8 cellular contexts compared by ENCODE assay signal in the genomic region with DNA sequence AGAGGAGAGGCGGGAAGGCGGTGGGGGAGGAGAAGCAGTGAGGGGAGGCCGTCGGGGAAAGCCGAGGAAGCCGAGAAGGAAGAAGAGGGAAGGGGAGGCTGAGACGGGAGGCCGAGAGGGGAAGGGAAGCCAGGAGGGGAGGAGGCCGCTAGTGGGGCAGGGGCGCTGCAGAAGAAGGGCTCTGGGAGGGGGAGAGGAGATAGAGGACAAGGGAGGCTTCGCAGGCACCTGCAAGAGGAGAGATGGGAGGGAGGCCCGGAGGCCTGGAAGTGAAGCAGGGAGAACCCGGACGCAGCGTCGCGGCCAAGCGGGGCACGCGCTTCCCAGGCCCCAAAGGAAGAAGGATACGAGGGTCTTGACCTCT. TPM values are rescaled to one million over a fixed set of nuclear protein-coding genes. Genes with fewer than 3 reads are reported as not detected.
DNase-seq lines count a peak whose midpoint lies in the region; ATAC-seq and TF ChIP-seq lines count a peak whose summit lies in the region.

No MANE protein-coding gene starts in this region.

- no peaks in the 10 kb centered on the region for H3K79me2 ChIP-seq in neural cell (replicated peaks; ENCODE audit: insufficient read depth, low read length)

- peaks cover 5% of the 10 kb centered on the region for H3F3A ChIP-seq in neural cell (ENCODE audit: insufficient read depth, low read length, poor library complexity, severe bottlenecking)

- peaks cover 20% of the 10 kb centered on the region for H3K27me3 Mint-ChIP-seq in CD8-positive, alpha-beta T cell (ENCODE audit: low read depth)

- CTCF ChIA-PET in CD8-positive, alpha-beta T cell (lab: Charles Lee), result interaction anchor here (0.7 kb wide), 1 partner anchor 16 kb away, joined by 3 read pairs; no protein-coding TSS in a partner anchor
- CTCF ChIA-PET in RWPE1 (lab: Yijun Ruan, JAX), result no interaction called here

- intact Hi-C loops in CD8-positive, alpha-beta T cell (cut with DNase I, micrococcal nuclease), result loop anchor here (1.0 to 5.0 kb wide), 3 partner anchors 17 to 1333 kb away; a partner anchor contains a TSS

- no peak for TF ChIP-seq CTCF in CD8-positive, alpha-beta T cell (IDR thresholded peaks at IDR 0.05)
- TF ChIP-seq CTCF in RWPE1 (conservative IDR thresholded peaks at IDR 0.05; ENCODE audit: low read depth), result no peak
- no peak for TF ChIP-seq CTCF in epithelial cell of esophagus (IDR thresholded peaks at IDR 0.05; ENCODE audit: insufficient read depth, low read depth, low read length, missing control alignments)
- TF ChIP-seq CTCF in neural cell (IDR thresholded peaks at IDR 0.05; ENCODE audit: poor library complexity, severe bottlenecking), result no peak

- H4K20me1 ChIP-seq in neural cell (ENCODE audit: insufficient read depth), result no peaks in the 10 kb centered on the region

- no peak overlapping the region for H3K4me2 ChIP-seq in neural cell (ENCODE audit: low read length)

- peaks cover 32% of the 10 kb centered on the region for H3K4me1 Mint-ChIP-seq in CD8-positive, alpha-beta T cell (ENCODE audit: low read depth)

- peaks cover 28% of the 10 kb centered on the region for H3K4me1 ChIP-seq in CD8-positive, alpha-beta T cell (ENCODE audit: insufficient read depth, low read length)

- H3K36me3 ChIP-seq in CD8-positive, alpha-beta T cell (ENCODE audit: insufficient read depth, low read length), result no peaks in the 10 kb centered on the region
- H3K36me3 ChIP-seq in neural cell (ENCODE audit: insufficient read depth, low read length), result no peaks in the 10 kb centered on the region

- TF ChIP-seq EP300 in neural cell (conservative IDR thresholded peaks at IDR 0.05; ENCODE audit: poor library complexity, severe bottlenecking), result no peak

- DNase-seq in CD8-positive, alpha-beta T cell, result no peak
- DNase-seq in RWPE1 (ENCODE audit: low spot score) (peak; percentile 16), epithelial cell of esophagus (ENCODE audit: low read depth) (no peak)

- peak overlapping the region; percentile 80 for H3K9ac ChIP-seq in neural cell (ENCODE audit: low read length)

- peak overlapping the region; percentile 86 for H3K4me3 Mint-ChIP-seq in CD8-positive, alpha-beta T cell

- peaks cover 5% of the 10 kb centered on the region for H3K36me3 Mint-ChIP-seq in CD8-positive, alpha-beta T cell

- H3K9me3 Mint-ChIP-seq in CD8-positive, alpha-beta T cell, result no peaks in the 10 kb centered on the region

- H3K27ac Mint-ChIP-seq in CD8-positive, alpha-beta T cell, result peak overlapping the region; percentile 22

- no peaks in the 10 kb centered on the region for H3K9me2 ChIP-seq in neural cell (ENCODE audit: insufficient read depth, low read length)

- H2AFZ ChIP-seq in neural cell (ENCODE audit: low read depth, low read length), result peak overlapping the region; percentile 71

- peak overlapping the region; percentile 60 for H3K4me3 ChIP-seq in CD8-positive, alpha-beta T cell (ENCODE audit: low read depth, low read length)
- H3K4me3 ChIP-seq in epithelial cell of esophagus (ENCODE audit: low read length), result peak overlapping the region; percentile 78
- H3K4me3 ChIP-seq in neural cell (ENCODE audit: low read length), result peak overlapping the region; percentile 70

- POLR2A ChIA-PET in CD8-positive, alpha-beta T cell (lab: Charles Lee), result interaction anchor here (0.7 to 1.8 kb wide), 2 partner anchors 9 to 42 kb away, joined by 3 to 4 read pairs; a partner anchor contains a TSS
- POLR2A ChIA-PET in RWPE1 (lab: Yijun Ruan, JAX; ENCODE audit: low non-redundant PET), result interaction anchor here (0.6 kb wide), 1 partner anchor 10 kb away, joined by 10 read pairs; no protein-coding TSS in a partner anchor

- H3K27me3 ChIP-seq in CD8-positive, alpha-beta T cell (ENCODE audit: insufficient read depth, low read length), result no peaks in the 10 kb centered on the region
- peaks cover 22% of the 10 kb centered on the region for H3K27me3 ChIP-seq in neural cell (ENCODE audit: insufficient read depth, low read depth, low read length)

- no peak for ATAC-seq in CD8-positive, alpha-beta T cell
- peak; percentile 30 for ATAC-seq in GM21717 (IDR thresholded peaks at IDR 0.05; ENCODE audit: unreplicated experiment)
- no peak for ATAC-seq in GM19452 (IDR thresholded peaks at IDR 0.05; ENCODE audit: unreplicated experiment)
- no peak for ATAC-seq in GM21367 (IDR thresholded peaks at IDR 0.05; ENCODE audit: unreplicated experiment)
- ATAC-seq in HG02884 (IDR thresholded peaks at IDR 0.05; ENCODE audit: unreplicated experiment), result no peak

- peak overlapping the region; percentile 42 for H3K27ac ChIP-seq in CD8-positive, alpha-beta T cell (ENCODE audit: low read depth, low read length)
- H3K27ac ChIP-seq in RWPE1 (peak overlapping the region; percentile 99), neural cell (ENCODE audit: low read length) (peak overlapping the region; percentile 84)

- TF ChIP-seq RAD21 in neural cell (conservative IDR thresholded peaks at IDR 0.05), result no peak

- no peaks in the 10 kb centered on the region for H3K9me3 ChIP-seq in CD8-positive, alpha-beta T cell (ENCODE audit: low read length)
- no peaks in the 10 kb centered on the region for H3K9me3 ChIP-seq in neural cell (ENCODE audit: low read length)

TF ChIP-seq in neural cell, 6 proteins besides CTCF, POLR2A, EP300 and RAD21:
- TF ChIP-seq MXI1 (conservative IDR thresholded peaks at IDR 0.05; ENCODE audit: poor library complexity, severe bottlenecking) (peak; percentile 32), SMC3 (conservative IDR thresholded peaks at IDR 0.05; ENCODE audit: poor library complexity) (no peak), TAF1 (IDR thresholded peaks at IDR 0.05; ENCODE audit: low read depth) (no peak), EZH2 (IDR thresholded peaks at IDR 0.05; ENCODE audit: borderline replicate concordance, insufficient read depth, low read length, poor library complexity, severe bottlenecking) (no peak), POLR2AphosphoS5 (IDR thresholded peaks at IDR 0.05) (no peak)
- TF ChIP-seq, protein P1, sequence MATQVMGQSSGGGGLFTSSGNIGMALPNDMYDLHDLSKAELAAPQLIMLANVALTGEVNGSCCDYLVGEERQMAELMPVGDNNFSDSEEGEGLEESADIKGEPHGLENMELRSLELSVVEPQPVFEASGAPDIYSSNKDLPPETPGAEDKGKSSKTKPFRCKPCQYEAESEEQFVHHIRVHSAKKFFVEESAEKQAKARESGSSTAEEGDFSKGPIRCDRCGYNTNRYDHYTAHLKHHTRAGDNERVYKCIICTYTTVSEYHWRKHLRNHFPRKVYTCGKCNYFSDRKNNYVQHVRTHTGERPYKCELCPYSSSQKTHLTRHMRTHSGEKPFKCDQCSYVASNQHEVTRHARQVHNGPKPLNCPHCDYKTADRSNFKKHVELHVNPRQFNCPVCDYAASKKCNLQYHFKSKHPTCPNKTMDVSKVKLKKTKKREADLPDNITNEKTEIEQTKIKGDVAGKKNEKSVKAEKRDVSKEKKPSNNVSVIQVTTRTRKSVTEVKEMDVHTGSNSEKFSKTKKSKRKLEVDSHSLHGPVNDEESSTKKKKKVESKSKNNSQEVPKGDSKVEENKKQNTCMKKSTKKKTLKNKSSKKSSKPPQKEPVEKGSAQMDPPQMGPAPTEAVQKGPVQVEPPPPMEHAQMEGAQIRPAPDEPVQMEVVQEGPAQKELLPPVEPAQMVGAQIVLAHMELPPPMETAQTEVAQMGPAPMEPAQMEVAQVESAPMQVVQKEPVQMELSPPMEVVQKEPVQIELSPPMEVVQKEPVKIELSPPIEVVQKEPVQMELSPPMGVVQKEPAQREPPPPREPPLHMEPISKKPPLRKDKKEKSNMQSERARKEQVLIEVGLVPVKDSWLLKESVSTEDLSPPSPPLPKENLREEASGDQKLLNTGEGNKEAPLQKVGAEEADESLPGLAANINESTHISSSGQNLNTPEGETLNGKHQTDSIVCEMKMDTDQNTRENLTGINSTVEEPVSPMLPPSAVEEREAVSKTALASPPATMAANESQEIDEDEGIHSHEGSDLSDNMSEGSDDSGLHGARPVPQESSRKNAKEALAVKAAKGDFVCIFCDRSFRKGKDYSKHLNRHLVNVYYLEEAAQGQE (IDR thresholded peaks at IDR 0.05; ENCODE audit: borderline replicate concordance), result peak; percentile 38

RNA-seq across cellular contexts. Expression of a gene that starts 2.3 kb away (rescaled TPM):
- under 1 TPM; 0.19 to 0.30 TPM for total RNA-seq in CD8-positive, alpha-beta T cell
- 49.5 and 54.5 TPM in 2 replicates for polyA plus RNA-seq in neural cell
- polyA minus RNA-seq in neural cell, result 31.7 and 32.1 TPM in 2 replicates

RNA-seq across cellular contexts. Expression of a gene that starts 41.6 kb away (rescaled TPM):
- total RNA-seq in CD8-positive, alpha-beta T cell, result 100 to 1,000 TPM; 111 to 121 TPM
- 81.2 and 86.6 TPM in 2 replicates for polyA plus RNA-seq in neural cell
- 96.9 and 106 TPM in 2 replicates for polyA minus RNA-seq in neural cell

Comparison
In these comparisons a context has a peak if more than half of its experiments do, and no peak if none do; other contexts are left out.
1. H3K27ac ChIP-seq: peak in every context shown above with its lines; median percentile 99 in RWPE1; 84 in neural cell; 42 in CD8-positive, alpha-beta T cell.